In the genomic region with DNA sequence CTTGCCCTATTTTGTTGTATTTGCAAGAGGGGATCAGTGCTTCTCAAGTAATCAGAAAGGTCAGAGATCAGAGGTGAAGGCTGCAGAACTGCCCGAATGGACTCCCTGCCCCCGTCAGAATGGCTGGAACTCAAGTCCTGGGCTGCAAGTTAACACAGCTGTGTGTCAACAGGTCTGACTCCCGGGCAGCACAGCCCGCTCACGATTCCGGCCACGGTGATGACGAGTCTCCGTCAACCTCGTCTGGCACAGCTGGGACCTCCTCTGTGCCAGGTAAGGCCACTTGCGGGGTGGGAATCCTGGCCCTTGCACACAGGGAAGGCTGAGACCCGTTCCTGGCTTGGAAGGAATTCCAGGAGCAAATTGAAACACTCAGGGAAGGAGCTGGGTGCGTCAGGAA, we compare ENCODE assay signal across 21 cellular contexts. TPM values are rescaled to one million over a fixed set of nuclear protein-coding genes. Genes with fewer than 3 reads are reported as not detected.
"Had no signal": no experiment of that assay in that cellular context is flagged by ENCODE, and none has a peak within 500 bp of the region (broad histone marks: within the 10 kb centered on the region; RNA-seq: fewer than 3 reads in every experiment).

No MANE protein-coding gene starts in this region.

- H3K27ac ChIP-seq: SJSA1, SK-N-MC had no signal

- H3K4me1 ChIP-seq: SJSA1 had no signal

- DNase-seq: KBM-7, MV-4-11, NCI-H1048, NCI-H1105, NCI-H1417, NCI-H1436 treated with DMSO at 0.1 percent for 48 hours, NCI-H1694, NCI-H187 treated with DMSO at 0.1 percent for 48 hours, NCI-H2029 treated with DMSO at 0.1 percent for 48 hours, NCI-H2171 treated with DMSO at 0.1 percent for 48 hours, NCI-H345, NCI-H446 treated with DMSO at 0.1 percent for 48 hours, NCI-H510A treated with DMSO at 0.1 percent for 48 hours, NCI-H69, NCI-H774, RPMI8226, SIG-M5 had no signal

- H3K27me3 ChIP-seq: SJSA1 had no signal

- FAIRE-seq: RCC 7860 had no signal

- H3K4me3 ChIP-seq: SJSA1, SK-N-MC had no signal

- H3K9me3 ChIP-seq: SJSA1 had no signal

RNA-seq across cellular contexts. Expression of a gene that starts 45.7 kb away (rescaled TPM):
- total RNA-seq: HT-29 had no signal
